1 cellular context compared by ENCODE assay signal in genomic region chr2:11862049-11862448, GRCh38.
TF ChIP-seq lines count a peak whose summit lies in the region.

No MANE protein-coding gene starts in this region.

TF ChIP-seq in GM12878, 131 proteins besides CTCF, POLR2A, EP300 and RAD21 (continued from another document):
- no peak for TF ChIP-seq PRDM15 (CRISPR knock-in tag; IDR thresholded peaks at IDR 0.05)
